8 cellular contexts compared by ENCODE assay signal in the genomic region with DNA sequence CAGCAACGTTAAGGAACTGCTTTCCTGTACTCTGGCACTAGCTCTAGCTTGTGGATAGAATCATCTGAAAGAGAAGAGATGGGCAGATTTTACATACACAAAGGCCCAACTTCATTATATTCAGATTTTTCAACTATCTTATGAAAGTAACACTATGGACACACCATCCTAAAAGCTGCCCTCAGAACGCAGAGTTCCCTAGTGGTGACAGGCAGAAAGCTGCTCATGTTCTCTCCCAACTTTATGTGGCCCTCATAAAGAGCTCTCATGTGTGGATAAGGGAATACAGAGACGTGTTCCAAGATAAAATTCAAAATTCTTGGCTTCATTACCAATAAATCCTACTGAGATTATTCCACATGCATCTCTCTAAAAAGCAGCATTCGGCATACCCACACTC. TPM values are rescaled to one million over a fixed set of nuclear protein-coding genes. Genes with fewer than 3 reads are reported as not detected.
DNase-seq lines count a peak whose midpoint lies in the region; ATAC-seq and TF ChIP-seq lines count a peak whose summit lies in the region.

No MANE protein-coding gene starts in this region.

- H3K4me3 ChIP-seq in CD8-positive, alpha-beta memory T cell (ENCODE audit: low read length): peak overlapping the region; percentile 59
- H3K4me3 ChIP-seq in MG63 (peak overlapping the region; percentile 95), neural cell (ENCODE audit: low read length) (peak overlapping the region; percentile 91)

- no peak for TF ChIP-seq RAD21 in neural cell (conservative IDR thresholded peaks at IDR 0.05)

- peaks cover 53 to 61% (median 56%) of the 10 kb centered on the region in 3 donors for H3K4me1 Mint-ChIP-seq in CD8-positive, alpha-beta memory T cell
- H3K4me1 Mint-ChIP-seq in dendritic cell treated with granulocyte-macrophage colony-stimulating factor and Interleukin-4, amounts not matched to agents 40 ng/mL and 50 ng/mL, for 4 days (ENCODE audit: low read depth): peaks cover 28% of the 10 kb centered on the region

- CTCF ChIA-PET in CD8-positive, alpha-beta memory T cell (lab: Charles Lee): interaction anchor here (1.4 to 3.1 kb wide), 2 partner anchors 10 to 102 kb away, joined by 4 to 12 read pairs; partner anchors contain the start of gene MMP15

- TF ChIP-seq CTCF in neural cell (IDR thresholded peaks at IDR 0.05; ENCODE audit: poor library complexity, severe bottlenecking): peak; percentile 14

- no peaks in the 10 kb centered on the region for H3K9me3 ChIP-seq in CD8-positive, alpha-beta memory T cell (ENCODE audit: low read length)
- H3K9me3 ChIP-seq in MG63 (0 out of 2 replicates have a peak, but pooled peaks cover 4% of the 10 kb centered on the region), neural cell (ENCODE audit: low read length) (no peaks in the 10 kb centered on the region)

- POLR2A ChIA-PET in CD8-positive, alpha-beta memory T cell (lab: Charles Lee): no interaction called here

- peak overlapping the region; percentile 96 for H3K9ac ChIP-seq in neural cell (ENCODE audit: low read length)

- no peak overlapping the region for H2AFZ ChIP-seq in neural cell (ENCODE audit: low read depth, low read length)

- H3K4me2 ChIP-seq in neural cell (ENCODE audit: low read length): peak overlapping the region; percentile 97

- peak overlapping the region; percentile 74 to 99 (median 94) for H3K27ac Mint-ChIP-seq in CD8-positive, alpha-beta memory T cell
- H3K27ac Mint-ChIP-seq in dendritic cell treated with granulocyte-macrophage colony-stimulating factor and Interleukin-4, amounts not matched to agents 40 ng/mL and 50 ng/mL, for 4 days: peak overlapping the region; percentile 24

- H3F3A ChIP-seq in neural cell (ENCODE audit: insufficient read depth, low read length, poor library complexity, severe bottlenecking): peaks cover 9% of the 10 kb centered on the region

- H3K27ac ChIP-seq in CD8-positive, alpha-beta memory T cell (ENCODE audit: low read depth, low read length): peak overlapping the region; percentile 66
- H3K27ac ChIP-seq in neural cell (ENCODE audit: low read length): peak overlapping the region; percentile 96

- H3K4me3 Mint-ChIP-seq in CD8-positive, alpha-beta memory T cell: peak overlapping the region; percentile 87 to 99 (median 97)
- peak overlapping the region; percentile 13 for H3K4me3 Mint-ChIP-seq in dendritic cell treated with granulocyte-macrophage colony-stimulating factor and Interleukin-4, amounts not matched to agents 40 ng/mL and 50 ng/mL, for 4 days

- no peak for ATAC-seq in GM18873 (IDR thresholded peaks at IDR 0.05; ENCODE audit: low FRiP score, unreplicated experiment)

- peaks cover 34% of the 10 kb centered on the region for H3K4me1 ChIP-seq in CD8-positive, alpha-beta memory T cell (ENCODE audit: insufficient read depth, low read length)

- H3K9me2 ChIP-seq in neural cell (ENCODE audit: insufficient read depth, low read length): no peaks in the 10 kb centered on the region

- intact Hi-C loops in dendritic cell treated with granulocyte-macrophage colony-stimulating factor and Interleukin-4, amounts not matched to agents 40 ng/mL and 50 ng/mL, for 4 days (cut with micrococcal nuclease): loop anchor here (5.0 to 10.0 kb wide), 3 partner anchors 233 to 393 kb away; partner anchors contain the start of genes KATNB1 and KIFC3

- H3K36me3 ChIP-seq in CD8-positive, alpha-beta memory T cell (ENCODE audit: insufficient read depth, low read length): no peaks in the 10 kb centered on the region
- H3K36me3 ChIP-seq in MG63 (peaks cover 31% of the 10 kb centered on the region), neural cell (ENCODE audit: insufficient read depth, low read length) (no peaks in the 10 kb centered on the region)

- H3K27me3 Mint-ChIP-seq in CD8-positive, alpha-beta memory T cell: peaks cover 0 to 4% of the 10 kb centered on the region in 2 donors
- H3K27me3 Mint-ChIP-seq in dendritic cell treated with granulocyte-macrophage colony-stimulating factor and Interleukin-4, amounts not matched to agents 40 ng/mL and 50 ng/mL, for 4 days: no peaks in the 10 kb centered on the region

- H4K20me1 ChIP-seq in neural cell (ENCODE audit: insufficient read depth): peaks cover 10% of the 10 kb centered on the region

- TF ChIP-seq EP300 in neural cell (conservative IDR thresholded peaks at IDR 0.05; ENCODE audit: poor library complexity, severe bottlenecking): no peak

- peaks cover 56% of the 10 kb centered on the region for H3K79me2 ChIP-seq in neural cell (replicated peaks; ENCODE audit: insufficient read depth, low read length)

- no peaks in the 10 kb centered on the region for H3K27me3 ChIP-seq in CD8-positive, alpha-beta memory T cell (ENCODE audit: insufficient read depth, low read length, poor library complexity, severe bottlenecking)
- H3K27me3 ChIP-seq in MG63 (no peaks in the 10 kb centered on the region), neural cell (ENCODE audit: insufficient read depth, low read depth, low read length) (no peaks in the 10 kb centered on the region)

- peak in 1 of 5 donors; percentile 23 for DNase-seq in CD8-positive, alpha-beta memory T cell
- no peak for DNase-seq in MG63
- no peak for DNase-seq in NCI-H1092 treated with DMSO at 0.1 percent for 48 hours (lab: John Stamatoyannopoulos, UW)
- no peak for DNase-seq in NCI-H146 treated with DMSO at 0.1 percent for 48 hours (lab: John Stamatoyannopoulos, UW; ENCODE audit: unreplicated experiment)
- no peak for DNase-seq in stimulated activated CD8-positive, alpha-beta memory T cell treated with anti-CD3 and anti-CD28 coated beads, Interleukin-4, amount 100 ng/mL, for 48 hours

- H3K9me3 Mint-ChIP-seq in CD8-positive, alpha-beta memory T cell: no peaks in the 10 kb centered on the region
- H3K9me3 Mint-ChIP-seq in dendritic cell treated with granulocyte-macrophage colony-stimulating factor and Interleukin-4, amounts not matched to agents 40 ng/mL and 50 ng/mL, for 4 days: no peaks in the 10 kb centered on the region

- H3K36me3 Mint-ChIP-seq in CD8-positive, alpha-beta memory T cell: peaks cover 0 to 11% (median 0%) of the 10 kb centered on the region in 3 donors
- H3K36me3 Mint-ChIP-seq in dendritic cell treated with granulocyte-macrophage colony-stimulating factor and Interleukin-4, amounts not matched to agents 40 ng/mL and 50 ng/mL, for 4 days (ENCODE audit: low read depth): peaks cover 6% of the 10 kb centered on the region

TF ChIP-seq in neural cell, 6 proteins besides CTCF, POLR2A, EP300 and RAD21:
- TF ChIP-seq MXI1 (conservative IDR thresholded peaks at IDR 0.05; ENCODE audit: poor library complexity, severe bottlenecking): no peak
- TF ChIP-seq POLR2AphosphoS5 (IDR thresholded peaks at IDR 0.05): no peak
- TF ChIP-seq SMC3 (conservative IDR thresholded peaks at IDR 0.05; ENCODE audit: poor library complexity): no peak
- TF ChIP-seq TAF1 (IDR thresholded peaks at IDR 0.05; ENCODE audit: low read depth): no peak
- TF ChIP-seq EZH2 (IDR thresholded peaks at IDR 0.05; ENCODE audit: borderline replicate concordance, insufficient read depth, low read length, poor library complexity, severe bottlenecking): no peak
- no peak for TF ChIP-seq REST (IDR thresholded peaks at IDR 0.05; ENCODE audit: borderline replicate concordance)
TF ChIP-seq in neural cell: peak in this region for 0.

RNA-seq across cellular contexts. Expression of gene CFAP20, which starts 1.5 kb away (rescaled TPM):
- total RNA-seq in CD8-positive, alpha-beta memory T cell: 10 to 100 TPM; 56.7 to 57.2 TPM
- polyA plus RNA-seq in CD8-positive, alpha-beta memory T cell: 36.5 TPM
- 205 and 286 TPM in 2 replicates for total RNA-seq in MG63 (2014; rRNA removed; shearing (Covaris generic); ENCODE audit: low replicate concordance)
- polyA plus RNA-seq in neural cell: 193 and 210 TPM in 2 replicates
- polyA minus RNA-seq in neural cell: 117 and 131 TPM in 2 replicates
